ENCODE assay signal across 8 cellular contexts in the genomic region with DNA sequence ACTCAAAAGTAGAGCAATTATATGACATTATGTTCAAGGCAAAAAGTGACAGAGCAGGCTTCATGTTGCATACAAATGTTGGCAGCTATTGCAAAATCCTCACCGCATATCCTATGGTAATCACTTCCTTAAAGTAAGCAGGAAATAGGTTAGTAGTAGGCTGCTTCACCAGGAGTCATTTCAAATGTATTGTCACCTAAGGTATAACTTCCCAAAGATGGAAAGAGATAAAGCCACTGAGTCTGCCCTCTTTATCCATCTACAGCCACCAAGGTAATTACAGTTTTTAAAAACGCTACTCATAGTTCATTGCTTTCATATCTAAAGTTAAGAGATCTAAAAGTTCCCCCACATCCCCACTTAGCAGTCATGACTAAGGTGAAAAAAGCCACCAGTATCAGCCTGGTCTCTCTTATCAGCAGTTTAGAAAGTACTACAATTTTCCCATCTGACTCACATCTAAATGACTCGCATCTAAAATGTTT. TPM values are rescaled to one million over a fixed set of nuclear protein-coding genes. Genes with fewer than 3 reads are reported as not detected.
A peak's percentile ranks its signal among the peaks of the same experiment; 100 is the strongest.
DNase-seq lines count a peak whose midpoint lies in the region; ATAC-seq and TF ChIP-seq lines count a peak whose summit lies in the region.

No MANE protein-coding gene starts in this region.

- POLR2A ChIA-PET in CD8-positive, alpha-beta T cell (lab: Charles Lee): no interaction called here

- no peaks in the 10 kb centered on the region for H3K36me3 Mint-ChIP-seq in CD8-positive, alpha-beta T cell

- CTCF ChIA-PET in CD8-positive, alpha-beta T cell (lab: Charles Lee): no interaction called here

- DNase-seq in SKM-1 treated with dmso at 0.1 percent for 144 hours (lab: John Stamatoyannopoulos, UW; ENCODE audit: unreplicated experiment): peak; percentile 91
- DNase-seq in omental fat pad (ENCODE audit: low spot score): no peak
- DNase-seq in CD8-positive, alpha-beta T cell: no peak
- DNase-seq in left lobe of liver (ENCODE audit: low spot score): no peak
- no peak for DNase-seq in HAP-1 (ENCODE audit: low spot score in 2 of 2)

- no peak for TF ChIP-seq CTCF in C4-2B (conservative IDR thresholded peaks at IDR 0.05)
- TF ChIP-seq CTCF in omental fat pad (IDR thresholded peaks at IDR 0.05): no peak
- TF ChIP-seq CTCF in CD8-positive, alpha-beta T cell (IDR thresholded peaks at IDR 0.05): no peak

- H3K9me3 ChIP-seq in CD8-positive, alpha-beta T cell (ENCODE audit: low read length): no peaks in the 10 kb centered on the region
- no peaks in the 10 kb centered on the region; the same call in 1 of the 2 replicates for H3K9me3 ChIP-seq in HAP-1

- no peak overlapping the region for H3K27ac Mint-ChIP-seq in CD8-positive, alpha-beta T cell

- no peaks in the 10 kb centered on the region for H3K4me1 Mint-ChIP-seq in CD8-positive, alpha-beta T cell (ENCODE audit: low read depth)

- no peaks in the 10 kb centered on the region for H3K4me1 ChIP-seq in CD8-positive, alpha-beta T cell (ENCODE audit: insufficient read depth, low read length)
- peaks cover 4% of the 10 kb centered on the region; the same call in 1 of the 2 replicates for H3K4me1 ChIP-seq in HAP-1

- no peaks in the 10 kb centered on the region for H3K27me3 ChIP-seq in CD8-positive, alpha-beta T cell (ENCODE audit: insufficient read depth, low read length)
- H3K27me3 ChIP-seq in HAP-1 (ENCODE audit: low read depth): peaks cover 16% of the 10 kb centered on the region

- intact Hi-C loops in CD8-positive, alpha-beta T cell (cut with DNase I, micrococcal nuclease): no loop called here

- H3K9me3 Mint-ChIP-seq in CD8-positive, alpha-beta T cell: no peaks in the 10 kb centered on the region

- ATAC-seq in GM19455 (IDR thresholded peaks at IDR 0.05; ENCODE audit: unreplicated experiment): peak; percentile 73
- peak; percentile 56 for ATAC-seq in HG03469 (IDR thresholded peaks at IDR 0.05; ENCODE audit: unreplicated experiment)
- ATAC-seq in omental fat pad (ENCODE audit: low FRiP score): peak; percentile 83
- no peak for ATAC-seq in CD8-positive, alpha-beta T cell
- no peak for ATAC-seq in left lobe of liver

- no peak overlapping the region for H3K4me3 Mint-ChIP-seq in CD8-positive, alpha-beta T cell

- no peaks in the 10 kb centered on the region for H3K36me3 ChIP-seq in CD8-positive, alpha-beta T cell (ENCODE audit: insufficient read depth, low read length)
- H3K36me3 ChIP-seq in HAP-1 (replicated peaks): no peaks in the 10 kb centered on the region

- H3K27me3 Mint-ChIP-seq in CD8-positive, alpha-beta T cell (ENCODE audit: low read depth): peaks cover 4% of the 10 kb centered on the region

- peak overlapping the region; percentile 75; the same call in 1 of the 2 replicates for H3K27ac ChIP-seq in C4-2B
- no peak overlapping the region for H3K27ac ChIP-seq in CD8-positive, alpha-beta T cell (ENCODE audit: low read depth, low read length)

- in situ Hi-C loops in HAP-1 (cut with MboI; ENCODE audit: low sequenced_read_pairs): no loop called here

- no peak overlapping the region for H3K4me3 ChIP-seq in CD8-positive, alpha-beta T cell (ENCODE audit: low read depth, low read length)
- no peak overlapping the region for H3K4me3 ChIP-seq in HAP-1

RNA-seq across cellular contexts. Expression of a gene that starts 31.6 kb away (rescaled TPM):
- total RNA-seq in omental fat pad: not detected
- not detected for total RNA-seq in CD8-positive, alpha-beta T cell
- total RNA-seq in left lobe of liver: not detected

Comparison
In these comparisons a context has a peak if more than half of its experiments do, and no peak if none do; other contexts are left out.
1. ATAC-seq: peak in GM19455 (single experiment), HG03469 (single experiment) and omental fat pad (single experiment); none in CD8-positive, alpha-beta T cell (single experiment) and left lobe of liver (single experiment).